Comparison of ENCODE assay signal across 9 cellular contexts in the genomic region with DNA sequence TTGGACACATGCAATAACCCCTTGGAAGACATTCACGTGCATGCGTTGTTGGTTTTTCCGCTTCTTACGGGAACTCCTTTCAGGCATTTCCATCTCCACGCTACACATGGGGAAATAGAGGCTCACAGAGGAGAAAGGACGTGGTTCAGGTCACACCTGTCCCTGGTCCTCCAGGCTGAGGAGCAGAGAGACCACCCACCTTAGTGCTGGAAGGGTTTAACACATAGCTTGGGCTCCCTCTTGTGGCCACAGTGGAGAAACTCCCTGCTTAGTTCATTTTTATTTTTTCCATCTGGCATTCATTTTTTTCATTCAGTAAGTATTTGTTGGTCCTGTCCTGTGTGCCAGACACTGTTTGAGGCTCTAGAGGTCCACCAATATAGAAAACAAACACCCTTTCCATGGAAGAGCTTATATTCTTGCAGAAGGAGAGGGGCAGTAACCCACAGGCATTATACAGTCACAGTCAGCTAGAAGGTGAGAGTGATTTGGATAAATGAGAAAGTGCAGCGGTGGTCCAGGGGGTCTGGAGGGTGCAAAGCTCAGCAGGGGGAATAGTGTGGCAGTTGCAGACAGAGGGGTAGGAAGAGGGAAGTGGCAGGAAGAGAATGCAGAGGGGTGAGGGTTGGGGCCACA. TPM values are rescaled to one million over a fixed set of nuclear protein-coding genes. Genes with fewer than 3 reads are reported as not detected.
DNase-seq lines count a peak whose midpoint lies in the region; ATAC-seq, FAIRE-seq and TF ChIP-seq lines count a peak whose summit lies in the region.
"Had no signal": no experiment of that assay in that cellular context is flagged by ENCODE, and none has a peak within 500 bp of the region (broad histone marks: within the 10 kb centered on the region; RNA-seq: fewer than 3 reads in every experiment).

No MANE protein-coding gene starts in this region.

- no peaks in the 10 kb centered on the region for H3K36me3 Mint-ChIP-seq in endothelial cell (ENCODE audit: low read depth, unreplicated experiment)
- H3K36me3 Mint-ChIP-seq in naive thymus-derived CD4-positive, alpha-beta T cell, result no peaks in the 10 kb centered on the region

- peak; percentile 67 for ATAC-seq in naive thymus-derived CD4-positive, alpha-beta T cell
- ATAC-seq in GM21526 (IDR thresholded peaks at IDR 0.05; ENCODE audit: low FRiP score, unreplicated experiment), result no peak

- peak; percentile 73 for FAIRE-seq in GM12892 (lab: Jason Lieb, UNC)

- H3K4me1 ChIP-seq in naive thymus-derived CD4-positive, alpha-beta T cell (ENCODE audit: control insufficient read depth in 2 of 2, insufficient read depth in 2 of 2, low read length in 2 of 2), result peaks cover 23 to 26% of the 10 kb centered on the region in 2 donors
- H3K4me1 ChIP-seq in suprapubic skin, result peaks cover 13% of the 10 kb centered on the region

- peak; percentile 78 for TF ChIP-seq CTCF in endothelial cell (IDR thresholded peaks at IDR 0.05; ENCODE audit: unreplicated experiment)
- TF ChIP-seq CTCF in suprapubic skin (IDR thresholded peaks at IDR 0.05), result peak; percentile 60 to 70

- no peaks in the 10 kb centered on the region for H3K9me3 Mint-ChIP-seq in endothelial cell (ENCODE audit: unreplicated experiment)
- no peaks in the 10 kb centered on the region for H3K9me3 Mint-ChIP-seq in naive thymus-derived CD4-positive, alpha-beta T cell

- H3K9me3 ChIP-seq in naive thymus-derived CD4-positive, alpha-beta T cell (ENCODE audit: control insufficient read depth in 2 of 3, low read length in 3 of 3), result no peaks in the 10 kb centered on the region
- H3K9me3 ChIP-seq in suprapubic skin, result no peaks in the 10 kb centered on the region

- 27% methylated on average over 7 of the region's 7 CpGs for WGBS in suprapubic skin

- H3K27me3 ChIP-seq in naive thymus-derived CD4-positive, alpha-beta T cell (ENCODE audit: control insufficient read depth in 2 of 2, insufficient read depth in 2 of 2, low read length in 2 of 2), result no peaks in the 10 kb centered on the region
- H3K27me3 ChIP-seq in suprapubic skin, result peaks cover 58% of the 10 kb centered on the region

- in situ Hi-C loops in ACHN (cut with HindIII; ENCODE audit: low pct_ligation_motif_present, low pct_unique_long_range_greater_than_20kb, low sequenced_read_pairs), result no loop called here

- DNase-seq in ACHN (peak; percentile 49), GM12892 (ENCODE audit: insufficient read length) (no peak), NCI-H460 (ENCODE audit: extremely low read depth, low read depth) (peak; percentile 36), endothelial cell (ENCODE audit: low spot score) (peak; percentile 68), suprapubic skin (ENCODE audit: low spot score in 2 of 2) (no peak)
- peak; percentile 23 to 57 for DNase-seq in activated CD8-positive, alpha-beta memory T cell treated with anti-CD3 and anti-CD28 coated beads for 1 hour (ENCODE audit: extremely low read depth in 1 of 2, low read depth in 1 of 2)
- DNase-seq in naive thymus-derived CD4-positive, alpha-beta T cell, result peak; percentile 48 to 76 (median 60)

- peaks cover 2% of the 10 kb centered on the region for H3K27me3 Mint-ChIP-seq in endothelial cell (ENCODE audit: unreplicated experiment)
- H3K27me3 Mint-ChIP-seq in naive thymus-derived CD4-positive, alpha-beta T cell, result peaks cover 0 to 12% (median 0%) of the 10 kb centered on the region in 5 donors

- H3K4me3 Mint-ChIP-seq in endothelial cell (ENCODE audit: unreplicated experiment), result no peak overlapping the region
- peak overlapping the region; percentile 60 to 81 (median 71) for H3K4me3 Mint-ChIP-seq in naive thymus-derived CD4-positive, alpha-beta T cell

- H3K27ac ChIP-seq in naive thymus-derived CD4-positive, alpha-beta T cell (ENCODE audit: low read depth, low read length), result no peak overlapping the region
- H3K27ac ChIP-seq in suprapubic skin, result no peak overlapping the region

- POLR2A ChIA-PET in naive thymus-derived CD4-positive, alpha-beta T cell (lab: Charles Lee), result interaction anchor here (1.0 to 4.2 kb wide), 11 partner anchors 9 to 65 kb away, joined by 3 to 39 read pairs (median 6); partner anchors contain the start of genes LAIR1 and LENG8

- TF ChIP-seq POLR2A in GM12892 (IDR thresholded peaks at IDR 0.05; ENCODE audit: low read depth, low read length), result no peak
- TF ChIP-seq POLR2A in suprapubic skin (IDR thresholded peaks at IDR 0.05), result no peak

- H3K36me3 ChIP-seq in naive thymus-derived CD4-positive, alpha-beta T cell (ENCODE audit: control insufficient read depth in 2 of 3, insufficient read depth in 3 of 3, low read length in 3 of 3), result no peaks in the 10 kb centered on the region
- H3K36me3 ChIP-seq in suprapubic skin, result no peaks in the 10 kb centered on the region

- H3K4me3 ChIP-seq in naive thymus-derived CD4-positive, alpha-beta T cell (ENCODE audit: low read length), result no peak overlapping the region
- no peak overlapping the region for H3K4me3 ChIP-seq in suprapubic skin

- peaks cover 4% of the 10 kb centered on the region for H3K4me1 Mint-ChIP-seq in endothelial cell (ENCODE audit: unreplicated experiment)
- H3K4me1 Mint-ChIP-seq in naive thymus-derived CD4-positive, alpha-beta T cell, result peaks cover 32 to 41% (median 39%) of the 10 kb centered on the region in 7 donors

- H3K27ac Mint-ChIP-seq in endothelial cell (ENCODE audit: unreplicated experiment), result no peak overlapping the region
- H3K27ac Mint-ChIP-seq in naive thymus-derived CD4-positive, alpha-beta T cell, result peak overlapping the region; percentile 49 to 92 (median 80)

- TF ChIP-seq EP300 in suprapubic skin (IDR thresholded peaks at IDR 0.05), result no peak

- intact Hi-C loops in naive thymus-derived CD4-positive, alpha-beta T cell (cut with micrococcal nuclease), result loop anchor here (1.0 to 2.0 kb wide), 3 partner anchors 66 to 222 kb away; no protein-coding TSS in a partner anchor

- CTCF ChIA-PET in naive thymus-derived CD4-positive, alpha-beta T cell (lab: Charles Lee), result interaction anchor here (0.5 to 7.4 kb wide), 29 partner anchors 10 to 1281 kb away, joined by 3 to 135 read pairs (median 4); partner anchors contain the start of gene LAIR1

RNA-seq across cellular contexts. Expression of gene TTYH1, which starts 24.2 kb away (rescaled TPM):
- 1.5 TPM for polyA plus RNA-seq in GM12892 (2012; ENCODE audit: missing spikeins)
- not detected in 2 replicates for total RNA-seq in NCI-H460 (2014; rRNA removed; shearing (Covaris generic))
- polyA plus RNA-seq in NCI-H460 (2014; cell fraction: nucleus; rRNA removed), result not detected in 2 replicates
- total RNA-seq in endothelial cell (ENCODE audit: unreplicated experiment), result 10.4 TPM
- 1 to 10 TPM in 1 of 5 experiments, under 1 TPM in 1, not detected in 3; 0.10 to 1.8 TPM for total RNA-seq in naive thymus-derived CD4-positive, alpha-beta T cell
- under 1 TPM; 0.23 to 0.40 TPM for polyA plus RNA-seq in naive thymus-derived CD4-positive, alpha-beta T cell
- total RNA-seq in suprapubic skin, result 10 to 100 TPM; 11.2 to 20.4 (median 12.5) TPM

RNA-seq across cellular contexts. Expression of gene LAIR1, which starts 26.3 kb away (rescaled TPM):
- polyA plus RNA-seq in GM12892 (2012; ENCODE audit: missing spikeins), result 0.32 TPM
- not detected in 2 replicates for total RNA-seq in NCI-H460 (2014; rRNA removed; shearing (Covaris generic))
- polyA plus RNA-seq in NCI-H460 (2014; cell fraction: nucleus; rRNA removed), result not detected in 2 replicates
- total RNA-seq in endothelial cell (ENCODE audit: unreplicated experiment) (2.1 TPM), suprapubic skin (1 to 10 TPM; 1.0 to 1.9 (median 1.5) TPM)
- total RNA-seq in naive thymus-derived CD4-positive, alpha-beta T cell, result 10 to 100 TPM; 47.0 to 92.3 (median 82.3) TPM
- 10 to 100 TPM; 48.6 to 98.1 TPM for polyA plus RNA-seq in naive thymus-derived CD4-positive, alpha-beta T cell

RNA-seq across cellular contexts. Expression of gene LILRA4, which starts 52.1 kb away (rescaled TPM):
- 6.6 TPM for polyA plus RNA-seq in GM12892 (2012; ENCODE audit: missing spikeins)
- total RNA-seq in NCI-H460 (2014; rRNA removed; shearing (Covaris generic)), result not detected in 2 replicates
- polyA plus RNA-seq in NCI-H460 (2014; cell fraction: nucleus; rRNA removed), result not detected in 2 replicates
- total RNA-seq in endothelial cell (ENCODE audit: unreplicated experiment), result not detected
- 1 to 10 TPM in 2 of 5 experiments, not detected in 3; 3.5 to 8.9 TPM for total RNA-seq in naive thymus-derived CD4-positive, alpha-beta T cell
- polyA plus RNA-seq in naive thymus-derived CD4-positive, alpha-beta T cell, result not detected
- under 1 TPM in 3 of 4 donors, not detected in 1; 0.48 to 0.72 (median 0.55) TPM for total RNA-seq in suprapubic skin
- total RNA-seq: temporal lobe had no signal

RNA-seq across cellular contexts. Expression of gene LENG8, which starts 57.9 kb away (rescaled TPM):
- 60.4 TPM for polyA plus RNA-seq in GM12892 (2012; ENCODE audit: missing spikeins)
- total RNA-seq in NCI-H460 (2014; rRNA removed; shearing (Covaris generic)), result 30.4 and 32.9 TPM in 2 replicates
- polyA plus RNA-seq in NCI-H460 (2014; cell fraction: nucleus; rRNA removed), result 206 and 244 TPM in 2 replicates
- total RNA-seq in endothelial cell (ENCODE audit: unreplicated experiment) (162 TPM), suprapubic skin (100 to 1,000 TPM in 2 of 4 donors, 10 to 100 TPM in 2; 80.4 to 410 (median 124) TPM)
- total RNA-seq in naive thymus-derived CD4-positive, alpha-beta T cell, result 100 to 1,000 TPM; 238 to 685 (median 503) TPM
- polyA plus RNA-seq in naive thymus-derived CD4-positive, alpha-beta T cell, result 10 to 100 TPM in 1 of 2 donors, 1 to 10 TPM in 1; 6.2 to 16.8 TPM

Comparison
In these comparisons a context has a peak if more than half of its experiments do, and no peak if none do; other contexts are left out.
1. DNase-seq: peak in ACHN (single experiment), NCI-H460 (single experiment), activated CD8-positive, alpha-beta memory T cell treated with anti-CD3 and anti-CD28 coated beads for 1 hour (2 of 2), endothelial cell (single experiment) and naive thymus-derived CD4-positive, alpha-beta T cell (9 of 9); none in GM12892 (single experiment) and suprapubic skin (0 of 2).
2. RNA of gene LAIR1, which starts 26.3 kb away (total RNA-seq): 47.0 to 92.3 TPM in naive thymus-derived CD4-positive, alpha-beta T cell; 2.1 TPM in endothelial cell (single experiment), 1.0 to 1.9 TPM in suprapubic skin and not detected in NCI-H460; every median in the first group is over 10 times any median in the second.